22 cellular contexts compared by ENCODE assay signal in genomic region chr9:109708507-109708945, GRCh38.
DNase-seq lines count a peak whose midpoint lies in the region; ATAC-seq and TF ChIP-seq lines count a peak whose summit lies in the region.
"Had no signal": no experiment of that assay in that cellular context is flagged by ENCODE, and none has a peak within 500 bp of the region (broad histone marks: within the 10 kb centered on the region; RNA-seq: fewer than 3 reads in every experiment).

No MANE protein-coding gene starts in this region.

- H3K36me3 Mint-ChIP-seq in nephron (ENCODE audit: low read depth): no peaks in the 10 kb centered on the region
- H3K36me3 Mint-ChIP-seq: CD8-positive, alpha-beta T cell; T-cell had no signal

- H3K4me1 ChIP-seq in foreskin keratinocyte: no peaks in the 10 kb centered on the region
- H3K4me1 ChIP-seq: adrenal gland, lower lobe of right lung, suprapubic skin had no signal

- no peak overlapping the region for H3K27ac ChIP-seq in foreskin keratinocyte
- H3K27ac ChIP-seq: adrenal gland, hepatocyte, lower lobe of right lung, suprapubic skin had no signal

- peaks cover 32% of the 10 kb centered on the region for H3K4me1 Mint-ChIP-seq in nephron
- H3K4me1 Mint-ChIP-seq: T-cell had no signal

- H3K27me3 ChIP-seq in foreskin keratinocyte: peaks cover 61% of the 10 kb centered on the region
- H3K27me3 ChIP-seq: adrenal gland, hepatocyte, suprapubic skin had no signal

- H3K9me3 Mint-ChIP-seq in nephron: no peaks in the 10 kb centered on the region
- H3K9me3 Mint-ChIP-seq: CD8-positive, alpha-beta T cell; T-cell had no signal

- DNase-seq in AG20443 (ENCODE audit: low spot score): peak; percentile 38
- DNase-seq in fibroblast of the aortic adventitia (ENCODE audit: low read depth): peak; percentile 25
- no peak for DNase-seq in stimulated activated naive CD4-positive, alpha-beta T cell treated with Interleukin-2 at 50 U/mL for 16 hours (lab: John Stamatoyannopoulos, UW)
- no peak for DNase-seq in activated gamma-delta T cell (lab: John Stamatoyannopoulos, UW)
- no peak for DNase-seq in foreskin keratinocyte
- DNase-seq: activated CD4-positive, alpha-beta T cell treated with anti-CD3 and anti-CD28 coated beads for 48 hours; activated effector memory CD4-positive, alpha-beta T cell treated with Interleukin-2 at 50 U/mL for 16 hours; adrenal gland; CD8-positive, alpha-beta T cell; DMS153; GOT3; lower lobe of right lung; MM.1S; NCI-H1436 treated with DMSO at 0.1 percent for 48 hours; NCI-H2171 treated with DMSO at 0.1 percent for 48 hours; NCI-H69; T-cell had no signal

- H3K27ac Mint-ChIP-seq in nephron: peak overlapping the region in 2 of 3 experiments; percentile 12 to 33
- H3K27ac Mint-ChIP-seq: CD8-positive, alpha-beta T cell; T-cell had no signal

- H3K27me3 Mint-ChIP-seq in nephron (ENCODE audit: low read depth): peaks cover 5% of the 10 kb centered on the region

- no peak for TF ChIP-seq CTCF in fibroblast of the aortic adventitia (IDR thresholded peaks at IDR 0.05; ENCODE audit: insufficient read depth, low read length)
- no peak for TF ChIP-seq CTCF in nephron (IDR thresholded peaks at IDR 0.05; ENCODE audit: unreplicated experiment in 3 of 3)
- TF ChIP-seq CTCF in foreskin keratinocyte (conservative IDR thresholded peaks at IDR 0.05): no peak

- ATAC-seq in SK-N-SH treated with all-trans-retinoic acid at 6 μM for 48 hours (peak; percentile 64), GM18873 (IDR thresholded peaks at IDR 0.05; ENCODE audit: low FRiP score, unreplicated experiment) (no peak), foreskin keratinocyte (no peak)
- ATAC-seq: CD8-positive, alpha-beta T cell; lower lobe of right lung; T-cell had no signal

- H3K4me3 Mint-ChIP-seq in nephron: peak overlapping the region in 1 of 3 experiments; percentile 60
- H3K4me3 Mint-ChIP-seq: CD8-positive, alpha-beta T cell; T-cell had no signal

- no peak overlapping the region for H3K4me3 ChIP-seq in fibroblast of the aortic adventitia (ENCODE audit: low read depth, low read length)
- H3K4me3 ChIP-seq: adrenal gland, hepatocyte, lower lobe of right lung, suprapubic skin had no signal

TF ChIP-seq in SK-N-SH treated with all-trans-retinoic acid at 6 μM for 48 hours, 23 proteins besides CTCF, POLR2A, EP300 and RAD21:
- TF ChIP-seq POU6F1 (CRISPR knock-in tag; IDR thresholded peaks at IDR 0.05; ENCODE audit: borderline replicate concordance, low read depth) (no peak), TOX (CRISPR knock-in tag; IDR thresholded peaks at IDR 0.05; ENCODE audit: borderline replicate concordance) (no peak), BACH2 (CRISPR knock-in tag; IDR thresholded peaks at IDR 0.05; ENCODE audit: borderline replicate concordance) (no peak), ESRRG (CRISPR knock-in tag; IDR thresholded peaks at IDR 0.05) (no peak), ZFP30 (CRISPR knock-in tag; IDR thresholded peaks at IDR 0.05) (no peak)

Comparison
In these comparisons a context has a peak if more than half of its experiments do, and no peak if none do; other contexts are left out.
1. DNase-seq: peak in AG20443 (single experiment) and fibroblast of the aortic adventitia (single experiment); none in stimulated activated naive CD4-positive, alpha-beta T cell treated with Interleukin-2 at 50 U/mL for 16 hours (single experiment), activated gamma-delta T cell (single experiment) and foreskin keratinocyte (0 of 2).